ENCODE assay signal across 9 cellular contexts in the genomic region with DNA sequence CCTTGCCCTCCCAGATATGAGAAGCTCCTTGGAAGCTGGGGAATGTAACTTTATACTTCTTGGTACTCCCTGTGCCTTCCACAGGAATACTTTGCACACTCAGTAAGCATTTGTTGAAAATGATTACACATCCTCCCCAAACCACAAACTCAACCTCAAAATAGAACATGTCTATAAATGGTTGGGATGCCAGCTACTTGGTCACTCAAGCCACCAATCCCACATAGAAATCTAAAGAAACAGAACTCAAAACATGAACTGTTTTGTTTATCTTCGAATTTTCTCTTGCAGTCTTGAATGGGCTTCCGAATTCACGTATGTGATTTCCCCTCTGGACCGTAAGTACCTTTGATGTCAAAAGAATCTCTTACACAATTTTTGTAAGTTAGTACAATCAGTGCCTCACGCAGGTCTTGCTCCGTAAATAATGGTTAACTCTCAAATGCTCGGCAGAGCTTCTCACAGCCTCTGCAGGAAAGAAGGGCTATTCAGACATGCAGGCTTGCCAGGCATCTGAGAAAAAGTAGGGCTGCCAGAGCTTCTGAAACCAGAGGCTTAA. TPM values are rescaled to one million over a fixed set of nuclear protein-coding genes. Genes with fewer than 3 reads are reported as not detected.
DNase-seq lines count a peak whose midpoint lies in the region; TF ChIP-seq lines count a peak whose summit lies in the region.
"Had no signal": no experiment of that assay in that cellular context is flagged by ENCODE, and none has a peak within 500 bp of the region (broad histone marks: within the 10 kb centered on the region; RNA-seq: fewer than 3 reads in every experiment).

No MANE protein-coding gene starts in this region.

- H3K9me3 ChIP-seq in transverse colon, result no peaks in the 10 kb centered on the region

- H3K27me3 Mint-ChIP-seq in activated CD4-positive, alpha-beta T cell treated with anti-CD3 and anti-CD28 coated beads, Interleukin-2, amount 10 ng/mL, durations not matched to agents 7 days and 5 days, result peaks cover 11% of the 10 kb centered on the region

- H3K27ac ChIP-seq in layer of hippocampus (ENCODE audit: low read depth, low read length), result peak overlapping the region; percentile 69
- H3K27ac ChIP-seq in transverse colon, result peak overlapping the region; percentile 68 to 76 (median 74)
- H3K27ac ChIP-seq: C4-2B had no signal

- in situ Hi-C loops in transverse colon (cut with MboI; ENCODE audit: low pct_ligation_motif_present in 1 of 4, low pct_unique_long_range_greater_than_20kb in 1 of 4, low sequenced_read_pairs in 3 of 4), result no loop called here

- H3K27me3 ChIP-seq in layer of hippocampus (ENCODE audit: control insufficient read depth, insufficient read depth, low read length), result no peaks in the 10 kb centered on the region
- H3K27me3 ChIP-seq in transverse colon, result no peaks in the 10 kb centered on the region

- DNase-seq in activated CD4-positive, alpha-beta T cell treated with anti-CD3 and anti-CD28 coated beads, Interleukin-2, amount 10 ng/mL, durations not matched to agents 7 days and 5 days, result peak; percentile 9
- no peak for DNase-seq in activated CD4-positive, alpha-beta T cell treated with anti-CD3 and anti-CD28 coated beads, Interleukin-2, amount 50 U/mL, for 1 hour
- DNase-seq in amniotic epithelial cell (ENCODE audit: low read depth), result peak; percentile 97
- DNase-seq in transverse colon, result no peak
- no peak for DNase-seq in NCI-H1105 treated with DMSO at 0.1 percent for 48 hours (lab: John Stamatoyannopoulos, UW)
- DNase-seq in NK-92 treated with Interleukin-12 subunit alpha and Interleukin-12 subunit beta, amount 100 ng/mL, for 24 hours (lab: John Stamatoyannopoulos, UW), result no peak
- no peak for DNase-seq in DMS53 (lab: John Stamatoyannopoulos, UW)

- H3K4me3 Mint-ChIP-seq in activated CD4-positive, alpha-beta T cell treated with anti-CD3 and anti-CD28 coated beads, Interleukin-2, amount 10 ng/mL, durations not matched to agents 7 days and 5 days, result no peak overlapping the region

- 35 to 52% methylated on average over 4 to 7 of the region's 7 CpGs for WGBS in transverse colon (ENCODE audit: low coverage in 1 of 2), 2 donors

- no peak overlapping the region for H3K27ac Mint-ChIP-seq in activated CD4-positive, alpha-beta T cell treated with anti-CD3 and anti-CD28 coated beads, Interleukin-2, amount 10 ng/mL, durations not matched to agents 7 days and 5 days

- no peaks in the 10 kb centered on the region for H3K9me3 Mint-ChIP-seq in activated CD4-positive, alpha-beta T cell treated with anti-CD3 and anti-CD28 coated beads, Interleukin-2, amount 10 ng/mL, durations not matched to agents 7 days and 5 days

- H3K4me1 ChIP-seq in transverse colon, result peaks cover 3 to 48% (median 16%) of the 10 kb centered on the region in 4 donors

- H3K36me3 Mint-ChIP-seq in activated CD4-positive, alpha-beta T cell treated with anti-CD3 and anti-CD28 coated beads, Interleukin-2, amount 10 ng/mL, durations not matched to agents 7 days and 5 days (ENCODE audit: low read depth), result peaks cover 5% of the 10 kb centered on the region

- TF ChIP-seq EP300 in transverse colon (IDR thresholded peaks at IDR 0.05; ENCODE audit: low read depth), result no peak

- CTCF ChIA-PET in activated CD4-positive, alpha-beta T cell treated with anti-CD3 and anti-CD28 coated beads, Interleukin-2, amount 10 ng/mL, durations not matched to agents 7 days and 5 days (lab: Charles Lee), result interaction anchor here (0.5 to 1.6 kb wide), 6 partner anchors 16 to 450 kb away, joined by 3 read pairs; no protein-coding TSS in a partner anchor

- intact Hi-C loops in transverse colon (cut with DNase I; ENCODE audit: low total_unique reads), result no loop called here

- peak overlapping the region in 1 of 4 donors; percentile 2 for H3K4me3 ChIP-seq in transverse colon

- peaks cover 0 to 20% (median 4%) of the 10 kb centered on the region in 4 donors for H3K36me3 ChIP-seq in transverse colon

- TF ChIP-seq POLR2A in transverse colon (IDR thresholded peaks at IDR 0.05), result no peak

- POLR2A ChIA-PET in activated CD4-positive, alpha-beta T cell treated with anti-CD3 and anti-CD28 coated beads, Interleukin-2, amount 10 ng/mL, durations not matched to agents 7 days and 5 days (lab: Charles Lee), result no interaction called here

- peaks cover 56% of the 10 kb centered on the region for H3K4me1 Mint-ChIP-seq in activated CD4-positive, alpha-beta T cell treated with anti-CD3 and anti-CD28 coated beads, Interleukin-2, amount 10 ng/mL, durations not matched to agents 7 days and 5 days

- TF ChIP-seq CTCF in transverse colon (IDR thresholded peaks at IDR 0.05), result no peak

RNA-seq across cellular contexts. Expression of a gene that starts 26.9 kb away (rescaled TPM):
- 1 to 10 TPM; 1.5 to 1.9 TPM for total RNA-seq in activated CD4-positive, alpha-beta T cell treated with anti-CD3 and anti-CD28 coated beads, Interleukin-2, amount 10 ng/mL, durations not matched to agents 7 days and 5 days
- 10 to 100 TPM; 53.5 to 79.3 (median 66.2) TPM for total RNA-seq in transverse colon

RNA-seq across cellular contexts. Expression of a gene that starts 55.5 kb away (rescaled TPM):
- 100 to 1,000 TPM; 157 to 174 TPM for total RNA-seq in activated CD4-positive, alpha-beta T cell treated with anti-CD3 and anti-CD28 coated beads, Interleukin-2, amount 10 ng/mL, durations not matched to agents 7 days and 5 days
- 10 to 100 TPM; 28.4 to 41.8 (median 33.3) TPM for total RNA-seq in transverse colon

Comparison
In these comparisons a context has a peak if more than half of its experiments do, and no peak if none do; other contexts are left out.
1. DNase-seq: peak in activated CD4-positive, alpha-beta T cell treated with anti-CD3 and anti-CD28 coated beads, Interleukin-2, amount 10 ng/mL, durations not matched to agents 7 days and 5 days (single experiment) and amniotic epithelial cell (single experiment); none in activated CD4-positive, alpha-beta T cell treated with anti-CD3 and anti-CD28 coated beads, Interleukin-2, amount 50 U/mL, for 1 hour (single experiment), transverse colon (single experiment), NCI-H1105 treated with DMSO at 0.1 percent for 48 hours (single experiment), NK-92 treated with Interleukin-12 subunit alpha and Interleukin-12 subunit beta, amount 100 ng/mL, for 24 hours (single experiment) and DMS53 (single experiment).
2. RNA of a gene that starts 26.9 kb away (total RNA-seq): 53.5 to 79.3 TPM in transverse colon; 1.5 to 1.9 TPM in activated CD4-positive, alpha-beta T cell treated with anti-CD3 and anti-CD28 coated beads, Interleukin-2, amount 10 ng/mL, durations not matched to agents 7 days and 5 days; every median in the first group is over 10 times any median in the second.